ENCODE assay signal across 21 cellular contexts in genomic region chr7:16719699-16720098, GRCh38. TPM values are rescaled to one million over a fixed set of nuclear protein-coding genes. Genes with fewer than 3 reads are reported as not detected.
A peak's percentile ranks its signal among the peaks of the same experiment; 100 is the strongest.
DNase-seq lines count a peak whose midpoint lies in the region; ATAC-seq, FAIRE-seq and TF ChIP-seq lines count a peak whose summit lies in the region.
"Had no signal": no experiment of that assay in that cellular context is flagged by ENCODE, and none has a peak within 500 bp of the region (broad histone marks: within the 10 kb centered on the region; RNA-seq: fewer than 3 reads in every experiment).

No MANE protein-coding gene starts in this region.

- TF ChIP-seq CTCF in Calu3 (IDR thresholded peaks at IDR 0.05; ENCODE audit: unreplicated experiment) (no peak), bronchial epithelial cell (IDR thresholded peaks at IDR 0.05; ENCODE audit: insufficient read depth, low read length, severe bottlenecking) (no peak)

- H3K4me3 ChIP-seq in bronchial epithelial cell (ENCODE audit: low read depth, low read length), result no peak overlapping the region

- peak overlapping the region; percentile 14 for H3K27ac Mint-ChIP-seq in Calu3 (ENCODE audit: unreplicated experiment)
- H3K27ac Mint-ChIP-seq: CD4-positive, alpha-beta T cell; natural killer cell; stimulated activated memory B cell treated with anti-CD40 and anti-IgM and Interleukin-4, amounts not matched to agents 10 μg/mL and 1 μg/mL and 100 μg/mL, for 72 hours had no signal

- no peaks in the 10 kb centered on the region for H3K27me3 ChIP-seq in bronchial epithelial cell (ENCODE audit: control insufficient read depth, insufficient read depth, low read length)

- H3K36me3 ChIP-seq in bronchial epithelial cell (ENCODE audit: control insufficient read depth, insufficient read depth, low read length), result no peaks in the 10 kb centered on the region

- no TSS peak for BruUV-seq in Calu3 (replicated peaks; lab: Mats Ljungman, UMichigan)

- intact Hi-C loops in Calu3 (cut with micrococcal nuclease; ENCODE audit: unreplicated experiment) (loop anchor here (2.0 kb wide), 1 partner anchor 35 kb away; no protein-coding TSS in a partner anchor), left colon (cut with DNase I, micrococcal nuclease) (no loop called here)

- no peak for FAIRE-seq in bronchial epithelial cell (lab: Jason Lieb, UNC)
- FAIRE-seq: H54 had no signal

- ATAC-seq in left colon, result peak; percentile 64
- ATAC-seq: natural killer cell; stimulated activated memory B cell treated with anti-CD40 and anti-IgM and Interleukin-4, amounts not matched to agents 10 μg/mL and 1 μg/mL and 100 μg/mL, for 72 hours had no signal

- H3K9me3 Mint-ChIP-seq in Calu3 (ENCODE audit: low read depth, unreplicated experiment), result no peaks in the 10 kb centered on the region
- H3K9me3 Mint-ChIP-seq: CD4-positive, alpha-beta T cell; natural killer cell; stimulated activated memory B cell treated with anti-CD40 and anti-IgM and Interleukin-4, amounts not matched to agents 10 μg/mL and 1 μg/mL and 100 μg/mL, for 72 hours had no signal

- CTCF ChIA-PET in Calu3 (lab: Charles Lee), result no interaction called here

- DNase-seq in Calu3 (no peak), NCI-H69 (lab: John Stamatoyannopoulos, UW) (peak; percentile 38), bronchial epithelial cell (ENCODE audit: low read depth) (peak; percentile 68), left colon (no peak), KG1 (lab: John Stamatoyannopoulos, UW) (no peak), HuH-7.5 (ENCODE audit: low spot score) (no peak), D341Med (ENCODE audit: low spot score) (no peak), occipital lobe (lab: John Stamatoyannopoulos, UW) (no peak)
- DNase-seq: activated CD4-positive, alpha-beta T cell treated with anti-CD3 and anti-CD28 coated beads, Interleukin-2, amount 50 U/mL, for 4 hours; activated naive CD4-positive, alpha-beta T cell; amygdala; CD4-positive, alpha-beta T cell; DMS79 treated with DMSO at 0.1 percent for 48 hours; Karpas-422; mesendoderm; natural killer cell; NCI-H524; SHP77 treated with DMSO at 0.1 percent for 48 hours; T-helper 1 cell had no signal

- no peaks in the 10 kb centered on the region for H3K36me3 Mint-ChIP-seq in Calu3 (ENCODE audit: insufficient read depth, unreplicated experiment)
- H3K36me3 Mint-ChIP-seq: natural killer cell; stimulated activated memory B cell treated with anti-CD40 and anti-IgM and Interleukin-4, amounts not matched to agents 10 μg/mL and 1 μg/mL and 100 μg/mL, for 72 hours had no signal

- peaks cover 23% of the 10 kb centered on the region for H3K4me1 Mint-ChIP-seq in Calu3 (ENCODE audit: low read depth, unreplicated experiment)
- H3K4me1 Mint-ChIP-seq: natural killer cell; stimulated activated memory B cell treated with anti-CD40 and anti-IgM and Interleukin-4, amounts not matched to agents 10 μg/mL and 1 μg/mL and 100 μg/mL, for 72 hours had no signal

- H3K4me3 Mint-ChIP-seq in Calu3 (ENCODE audit: low read depth, unreplicated experiment), result no peak overlapping the region
- H3K4me3 Mint-ChIP-seq: CD4-positive, alpha-beta T cell; natural killer cell; stimulated activated memory B cell treated with anti-CD40 and anti-IgM and Interleukin-4, amounts not matched to agents 10 μg/mL and 1 μg/mL and 100 μg/mL, for 72 hours had no signal

- no peaks in the 10 kb centered on the region for H3K27me3 Mint-ChIP-seq in Calu3 (ENCODE audit: unreplicated experiment)
- H3K27me3 Mint-ChIP-seq: CD4-positive, alpha-beta T cell; stimulated activated memory B cell treated with anti-CD40 and anti-IgM and Interleukin-4, amounts not matched to agents 10 μg/mL and 1 μg/mL and 100 μg/mL, for 72 hours had no signal

RNA-seq across cellular contexts. Expression of gene TSPAN13, which starts 33.9 kb away (rescaled TPM):
- total RNA-seq in Calu3 (2022) (148 and 155 TPM in 2 replicates), bronchial epithelial cell (32.6 and 41.6 TPM in 2 replicates), left colon (10 to 100 TPM; 79.5 to 97.7 TPM), occipital lobe (91.9 TPM)

Comparison
In these comparisons a context has a peak if more than half of its experiments do, and no peak if none do; other contexts are left out.
1. DNase-seq: peak in NCI-H69 (single experiment) and bronchial epithelial cell (single experiment); none in Calu3 (single experiment), left colon (0 of 2), KG1 (single experiment), HuH-7.5 (single experiment), D341Med (single experiment) and occipital lobe (single experiment).